In the genomic region with DNA sequence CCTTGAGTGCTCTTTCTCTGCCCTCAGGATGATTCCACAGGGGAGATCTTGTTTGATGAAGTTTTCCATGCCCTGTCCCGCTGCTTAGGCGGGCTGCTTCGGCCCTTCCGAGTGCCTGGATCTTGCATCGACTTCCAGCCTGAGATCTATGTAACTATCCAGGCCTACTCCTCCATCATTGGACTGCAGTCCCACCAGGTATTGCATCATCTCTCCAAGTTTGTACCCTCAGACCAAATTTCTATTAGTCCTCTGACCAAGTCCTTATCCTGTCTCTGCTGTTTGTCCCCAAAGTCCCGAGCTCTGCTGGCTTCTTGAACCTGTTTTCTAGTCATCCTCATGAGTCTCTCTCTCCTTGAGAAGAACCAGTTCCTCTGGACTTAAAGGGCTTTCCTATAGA, we compare ENCODE assay signal across 25 cellular contexts.
"Had no signal": no experiment of that assay in that cellular context is flagged by ENCODE, and none has a peak within 500 bp of the region (broad histone marks: within the 10 kb centered on the region; RNA-seq: fewer than 3 reads in every experiment).

No MANE protein-coding gene starts in this region.

- H3K4me3 ChIP-seq: dorsolateral prefrontal cortex, esophagus muscularis mucosa, gastroesophageal sphincter, heart left ventricle, hepatocyte, ovary, psoas muscle, skin epidermis, spleen, stomach, thyroid gland, upper lobe of left lung had no signal

- H3K27ac Mint-ChIP-seq: nephron progenitor cell; stimulated activated memory B cell treated with anti-CD40 and anti-IgM and Interleukin-4, amounts not matched to agents 10 μg/mL and 1 μg/mL and 100 μg/mL, for 72 hours had no signal

- ATAC-seq: foreskin keratinocyte; gastroesophageal sphincter; heart left ventricle; left lobe of liver; naive thymus-derived CD8-positive, alpha-beta T cell; psoas muscle; stimulated activated memory B cell treated with anti-CD40 and anti-IgM and Interleukin-4, amounts not matched to agents 10 μg/mL and 1 μg/mL and 100 μg/mL, for 72 hours had no signal

- H3K36me3 ChIP-seq: ovary had no signal

- H3K27me3 Mint-ChIP-seq: naive thymus-derived CD8-positive, alpha-beta T cell; stimulated activated memory B cell treated with anti-CD40 and anti-IgM and Interleukin-4, amounts not matched to agents 10 μg/mL and 1 μg/mL and 100 μg/mL, for 72 hours had no signal

- H3K9me3 ChIP-seq: esophagus muscularis mucosa, gastroesophageal sphincter, heart left ventricle, ovary, psoas muscle, spleen, stomach, thyroid gland, upper lobe of left lung had no signal

- H3K27ac ChIP-seq: dorsolateral prefrontal cortex, esophagus muscularis mucosa, foreskin keratinocyte, gastroesophageal sphincter, heart left ventricle, ovary, psoas muscle, skin epidermis, spleen, stomach, thyroid gland, upper lobe of left lung had no signal

- H3K4me3 Mint-ChIP-seq: naive thymus-derived CD8-positive, alpha-beta T cell; nephron progenitor cell; stimulated activated memory B cell treated with anti-CD40 and anti-IgM and Interleukin-4, amounts not matched to agents 10 μg/mL and 1 μg/mL and 100 μg/mL, for 72 hours had no signal

- H3K9me3 Mint-ChIP-seq: naive thymus-derived CD8-positive, alpha-beta T cell; nephron progenitor cell; stimulated activated memory B cell treated with anti-CD40 and anti-IgM and Interleukin-4, amounts not matched to agents 10 μg/mL and 1 μg/mL and 100 μg/mL, for 72 hours had no signal

- H3K27me3 ChIP-seq: dorsolateral prefrontal cortex, esophagus muscularis mucosa, foreskin keratinocyte, gastroesophageal sphincter, heart left ventricle, hepatocyte, ovary, spleen, stomach, thyroid gland, upper lobe of left lung had no signal

- DNase-seq: dorsolateral prefrontal cortex; effector CD4-positive, alpha-beta T cell; foreskin keratinocyte; heart left ventricle; kidney; mesendoderm; midbrain; naive thymus-derived CD8-positive, alpha-beta T cell; nephron progenitor cell; occipital lobe; ovary; posterior cingulate gyrus; psoas muscle; right cardiac atrium; spleen; stimulated activated CD4-positive, alpha-beta T cell treated with anti-CD3 and anti-CD28 coated beads, Interleukin-4, amount 100 ng/mL, for 4 hours; stomach; thyroid gland; upper lobe of left lung had no signal

- H3K4me1 ChIP-seq: foreskin keratinocyte, psoas muscle had no signal
